ENCODE assay signal across 8 cellular contexts in genomic region chr1:46622341-46622740, GRCh38. TPM values are rescaled to one million over a fixed set of nuclear protein-coding genes. Genes with fewer than 3 reads are reported as not detected.
DNase-seq lines count a peak whose midpoint lies in the region; ATAC-seq and TF ChIP-seq lines count a peak whose summit lies in the region.

No MANE protein-coding gene starts in this region.

- H3K4me1 Mint-ChIP-seq in dendritic cell treated with granulocyte-macrophage colony-stimulating factor and Interleukin-4, amounts not matched to agents 40 ng/mL and 50 ng/mL, for 4 days (ENCODE audit: low read depth): peaks cover 55% of the 10 kb centered on the region

- intact Hi-C loops in dendritic cell treated with granulocyte-macrophage colony-stimulating factor and Interleukin-4, amounts not matched to agents 40 ng/mL and 50 ng/mL, for 4 days (cut with micrococcal nuclease): loop anchor here (2.0 kb wide), 1 partner anchor 102 kb away; no protein-coding TSS in a partner anchor
- intact Hi-C loops in psoas muscle (cut with DNase I): loop anchor here in 1 of 2 donors (1.0 to 5.0 kb wide), 2 partner anchors 45 to 103 kb away; partner anchors contain the start of gene ATPAF1

- H3K4me3 Mint-ChIP-seq in dendritic cell treated with granulocyte-macrophage colony-stimulating factor and Interleukin-4, amounts not matched to agents 40 ng/mL and 50 ng/mL, for 4 days: no peak overlapping the region

- H3K4me1 ChIP-seq in psoas muscle: peaks cover under 1% of the 10 kb centered on the region

- H3K4me3 ChIP-seq in GM12864 (ENCODE audit: low read depth, low read length): no peak overlapping the region
- H3K4me3 ChIP-seq in psoas muscle: no peak overlapping the region

- H3K9me3 ChIP-seq in psoas muscle: no peaks in the 10 kb centered on the region

- DNase-seq in GM12864 (ENCODE audit: low read depth) (no peak), NCI-H1694 treated with DMSO at 0.1 percent for 48 hours (lab: John Stamatoyannopoulos, UW) (peak; percentile 61), psoas muscle (no peak), NOMO-1 treated with DMSO at 0.1 percent for 48 hours (lab: John Stamatoyannopoulos, UW; ENCODE audit: unreplicated experiment) (no peak)
- no peak for DNase-seq in stimulated activated CD4-positive, alpha-beta T cell treated with anti-CD3 and anti-CD28 coated beads, Interleukin-2, amount 100 ng/mL, for 24 hours
- DNase-seq in stimulated activated CD4-positive, alpha-beta T cell treated with anti-CD3 and anti-CD28 coated beads, Interleukin-2, amount 100 ng/mL, for 48 hours: no peak

- 34 to 69% (median 54%) methylated on average over 3 of the region's 3 CpGs for WGBS in psoas muscle, 3 donors

- peak overlapping the region; percentile 48 for H3K27ac Mint-ChIP-seq in dendritic cell treated with granulocyte-macrophage colony-stimulating factor and Interleukin-4, amounts not matched to agents 40 ng/mL and 50 ng/mL, for 4 days

- no peaks in the 10 kb centered on the region for H3K36me3 ChIP-seq in psoas muscle (ENCODE audit: insufficient read depth in 1 of 2, low read depth in 1 of 2)

- ATAC-seq in psoas muscle (peak; percentile 59 to 82 (median 68)), GM18867 (IDR thresholded peaks at IDR 0.05; ENCODE audit: unreplicated experiment) (no peak)

- no peaks in the 10 kb centered on the region for H3K27me3 ChIP-seq in psoas muscle (ENCODE audit: insufficient read depth in 3 of 3, low read length in 2 of 3)

- H3K9me3 Mint-ChIP-seq in dendritic cell treated with granulocyte-macrophage colony-stimulating factor and Interleukin-4, amounts not matched to agents 40 ng/mL and 50 ng/mL, for 4 days: no peaks in the 10 kb centered on the region

- no peaks in the 10 kb centered on the region for H3K27me3 Mint-ChIP-seq in dendritic cell treated with granulocyte-macrophage colony-stimulating factor and Interleukin-4, amounts not matched to agents 40 ng/mL and 50 ng/mL, for 4 days

- TF ChIP-seq CTCF in GM12864 (IDR thresholded peaks at IDR 0.05; ENCODE audit: low read depth, low read length, missing control alignments): peak; percentile 54
- TF ChIP-seq CTCF in psoas muscle (IDR thresholded peaks at IDR 0.05): peak; percentile 51

- H3K27ac ChIP-seq in psoas muscle: no peak overlapping the region

- no peaks in the 10 kb centered on the region for H3K36me3 Mint-ChIP-seq in dendritic cell treated with granulocyte-macrophage colony-stimulating factor and Interleukin-4, amounts not matched to agents 40 ng/mL and 50 ng/mL, for 4 days (ENCODE audit: low read depth)

RNA-seq across cellular contexts. Expression of gene MOB3C, which starts 5.7 kb away (rescaled TPM):
- total RNA-seq in psoas muscle: 10 to 100 TPM; 12.1 to 36.3 (median 28.5) TPM
- 10 to 100 TPM in 2 of 3 donors, 1 to 10 TPM in 1; 8.7 to 17.9 (median 13.4) TPM for polyA plus RNA-seq in psoas muscle

RNA-seq across cellular contexts. Expression of gene MKNK1, which starts 18.3 kb away (rescaled TPM):
- total RNA-seq in psoas muscle: 10 to 100 TPM; 32.2 to 46.7 (median 39.9) TPM
- polyA plus RNA-seq in psoas muscle: 10 to 100 TPM; 19.3 to 52.6 (median 23.8) TPM

RNA-seq across cellular contexts. Expression of gene ATPAF1, which starts 45.8 kb away (rescaled TPM):
- total RNA-seq in psoas muscle: 100 to 1,000 TPM in 3 of 4 donors, 10 to 100 TPM in 1; 98.3 to 114 (median 107) TPM
- 100 to 1,000 TPM in 1 of 3 donors, 10 to 100 TPM in 2; 60.9 to 156 (median 82.0) TPM for polyA plus RNA-seq in psoas muscle

RNA-seq across cellular contexts. Expression of gene TEX38, which starts 49.3 kb away (rescaled TPM):
- total RNA-seq in psoas muscle: not detected
- polyA plus RNA-seq in psoas muscle: under 1 TPM in 1 of 3 donors, not detected in 2; 0.08 TPM
